In the genomic region with DNA sequence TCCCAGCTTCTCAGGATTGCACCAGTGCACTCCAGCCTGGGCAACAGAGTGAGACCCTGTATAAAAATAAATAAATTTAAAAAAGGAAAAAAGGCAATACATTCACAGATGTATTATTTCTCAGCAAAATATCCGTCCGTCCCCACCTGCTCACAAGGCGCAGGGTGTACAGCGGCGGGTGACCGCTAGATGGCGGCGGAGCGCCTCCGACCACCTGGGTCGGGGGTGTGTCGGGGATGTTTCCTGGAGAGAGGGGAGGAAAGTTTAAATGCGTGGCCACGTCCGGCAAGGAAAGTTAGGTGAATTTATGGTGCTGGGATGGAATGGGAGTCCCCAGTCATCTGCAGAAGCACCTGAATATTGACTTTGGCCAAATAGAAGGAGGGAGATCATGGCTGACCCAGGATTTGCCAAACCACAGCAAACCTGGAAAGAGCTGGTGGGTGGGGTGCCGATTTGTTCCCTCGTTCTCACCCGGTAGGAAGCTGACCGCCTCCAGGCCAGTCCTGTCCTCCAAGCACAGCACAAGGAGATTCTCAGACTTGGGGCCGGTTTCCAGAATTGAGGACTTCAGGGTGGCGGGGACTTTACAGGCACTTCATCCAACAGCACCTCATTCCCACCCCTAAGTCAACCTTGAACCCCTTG, we compare ENCODE assay signal across 8 cellular contexts.
DNase-seq lines count a peak whose midpoint lies in the region; ATAC-seq and TF ChIP-seq lines count a peak whose summit lies in the region.

No MANE protein-coding gene starts in this region.

- peaks cover 7% of the 10 kb centered on the region for H3K36me3 Mint-ChIP-seq in T-helper 17 cell (ENCODE audit: low read depth)

- ATAC-seq in T-helper 17 cell (peak; percentile 75), GM18502 (IDR thresholded peaks at IDR 0.05; ENCODE audit: poor library complexity, unreplicated experiment) (no peak)

- intact Hi-C loops in ascending aorta (cut with DNase I) = loop anchor here (10.0 kb wide), 1 partner anchor 333 kb away; no protein-coding TSS in a partner anchor
- intact Hi-C loops in posterior vena cava (cut with DNase I) = no loop called here

- H3K36me3 ChIP-seq in ascending aorta = no peaks in the 10 kb centered on the region

- H3K4me1 ChIP-seq in ascending aorta = peaks cover 7 to 20% of the 10 kb centered on the region in 2 donors

- no peaks in the 10 kb centered on the region for H3K9me3 ChIP-seq in T-helper 17 cell (ENCODE audit: control insufficient read depth, low read length, poor library complexity, severe bottlenecking)
- no peaks in the 10 kb centered on the region for H3K9me3 ChIP-seq in ascending aorta

- peaks cover 6% of the 10 kb centered on the region for H3K4me1 Mint-ChIP-seq in T-helper 17 cell

- H3K27ac Mint-ChIP-seq in T-helper 17 cell = no peak overlapping the region

- H3K27me3 Mint-ChIP-seq in T-helper 17 cell = peaks cover 42% of the 10 kb centered on the region

- TF ChIP-seq CTCF in ascending aorta (IDR thresholded peaks at IDR 0.05) = peak; percentile 73 to 94 (median 92)

- peak overlapping the region; percentile 69 for H3K4me3 Mint-ChIP-seq in T-helper 17 cell

- H3K27ac ChIP-seq in ascending aorta = no peak overlapping the region

- DNase-seq in DMS 273 treated with DMSO at 0.1 percent for 48 hours (lab: John Stamatoyannopoulos, UW) = peak; percentile 2
- DNase-seq in HPDE6-E6E7 (ENCODE audit: extremely low spot score) = peak; percentile 81
- peak; percentile 39 to 62 (median 48) for DNase-seq in T-helper 17 cell
- DNase-seq in ascending aorta (ENCODE audit: low spot score in 2 of 2) = peak in 1 of 2 donors; percentile 71
- peak; percentile 84 for DNase-seq in iPS-NIHi7 (ENCODE audit: extremely low spot score)
- DNase-seq in stimulated activated CD4-positive, alpha-beta T cell treated with anti-CD3 and anti-CD28 coated beads, Interleukin-2, amount 100 ng/mL, for 24 hours = peak; percentile 80 to 83
- DNase-seq in posterior vena cava (ENCODE audit: low spot score) = no peak

- no peak overlapping the region for H3K4me3 ChIP-seq in ascending aorta

- no peaks in the 10 kb centered on the region for H3K27me3 ChIP-seq in ascending aorta
